ENCODE assay signal across 9 cellular contexts in the genomic region with DNA sequence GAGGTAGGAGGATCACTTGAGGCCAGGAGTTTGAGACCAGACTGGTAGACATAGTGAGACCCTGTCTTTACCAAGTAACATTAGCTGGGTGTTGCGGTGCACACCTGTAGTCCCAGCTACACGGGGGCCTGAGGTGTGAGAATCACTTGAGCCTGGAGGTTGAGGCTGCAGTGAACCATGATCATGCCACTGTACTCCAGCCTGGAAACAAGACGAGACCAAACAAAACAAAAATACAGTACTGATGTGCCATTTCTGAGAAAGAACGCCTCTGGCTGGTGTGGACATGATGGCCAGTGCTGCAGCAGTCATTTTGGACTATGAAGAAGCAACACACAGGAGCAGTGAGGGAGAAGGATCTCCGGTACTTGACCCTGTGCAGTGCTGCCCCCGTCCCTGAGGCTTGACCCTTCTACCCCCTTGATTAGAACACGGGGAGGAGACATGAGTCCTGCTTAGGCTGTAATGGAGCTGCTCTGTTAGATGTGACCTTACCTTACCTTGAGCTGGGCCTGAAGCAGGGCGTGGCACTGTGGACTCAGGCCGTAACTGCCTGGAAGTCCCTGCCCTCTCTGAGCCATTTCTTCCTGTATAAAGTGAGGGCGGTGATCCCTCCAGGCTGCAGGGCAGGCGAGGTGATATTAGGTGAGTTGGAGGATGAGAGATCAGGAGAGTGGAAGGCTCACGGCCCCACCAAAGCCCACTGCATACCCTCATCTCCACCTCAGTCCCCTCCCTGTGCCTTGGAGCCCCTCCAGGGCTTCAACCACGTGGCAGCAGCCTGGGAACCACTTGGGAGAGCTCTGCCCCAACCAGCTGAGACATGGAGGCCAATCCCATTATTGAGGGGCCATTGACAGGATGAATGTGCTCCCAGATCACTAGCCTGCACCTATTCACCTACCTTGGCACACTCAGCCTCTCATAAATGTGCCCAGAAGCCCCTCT. TPM values are rescaled to one million over a fixed set of nuclear protein-coding genes. Genes with fewer than 3 reads are reported as not detected.
DNase-seq lines count a peak whose midpoint lies in the region; ATAC-seq and TF ChIP-seq lines count a peak whose summit lies in the region.
"Had no signal": no experiment of that assay in that cellular context is flagged by ENCODE, and none has a peak within 500 bp of the region (broad histone marks: within the 10 kb centered on the region; RNA-seq: fewer than 3 reads in every experiment).

No MANE protein-coding gene starts in this region.

- TF ChIP-seq POLR2A in body of pancreas (IDR thresholded peaks at IDR 0.05), result no peak

- H3K4me1 ChIP-seq in body of pancreas, result peaks cover 30% of the 10 kb centered on the region

- H3K36me3 ChIP-seq in body of pancreas (replicated peaks in 1 of 2; ENCODE audit: insufficient read depth in 1 of 2, low read depth in 2 of 2), result peaks cover 18 to 24% of the 10 kb centered on the region in 2 donors

- WGBS in body of pancreas, 2 donors, result 70% methylated on average over 8 to 13 of the region's 13 CpGs

- no peaks in the 10 kb centered on the region for H3K9me3 Mint-ChIP-seq in activated CD4-positive, alpha-beta T cell treated with anti-CD3 and anti-CD28 coated beads for 36 hours (ENCODE audit: low read depth)

- intact Hi-C loops in activated CD4-positive, alpha-beta T cell treated with anti-CD3 and anti-CD28 coated beads for 36 hours (cut with DNase I, micrococcal nuclease), result no loop called here
- intact Hi-C loops in body of pancreas (cut with DNase I), result loop anchor here (5.0 kb wide), 1 partner anchor 72 kb away; no protein-coding TSS in a partner anchor

- H3K27ac Mint-ChIP-seq in activated CD4-positive, alpha-beta T cell treated with anti-CD3 and anti-CD28 coated beads for 36 hours, result peak overlapping the region; percentile 76

- no peaks in the 10 kb centered on the region for H3K9me3 ChIP-seq in body of pancreas

- POLR2A ChIA-PET in activated CD4-positive, alpha-beta T cell treated with anti-CD3 and anti-CD28 coated beads for 36 hours (lab: Charles Lee), result interaction anchor here (0.6 to 2.5 kb wide), 4 partner anchors 18 to 644 kb away, joined by 3 to 8 read pairs (median 5); a partner anchor contains a TSS

- peaks cover 24% of the 10 kb centered on the region for H3K4me1 Mint-ChIP-seq in activated CD4-positive, alpha-beta T cell treated with anti-CD3 and anti-CD28 coated beads for 36 hours

- no peak overlapping the region for H3K4me3 ChIP-seq in body of pancreas

- no peaks in the 10 kb centered on the region for H3K27me3 Mint-ChIP-seq in activated CD4-positive, alpha-beta T cell treated with anti-CD3 and anti-CD28 coated beads for 36 hours

- H3K4me3 Mint-ChIP-seq in activated CD4-positive, alpha-beta T cell treated with anti-CD3 and anti-CD28 coated beads for 36 hours, result no peak overlapping the region

- peaks cover 0 to 13% of the 10 kb centered on the region in 2 donors for H3K27me3 ChIP-seq in body of pancreas

- no peak overlapping the region for H3K27ac ChIP-seq in body of pancreas

- CTCF ChIA-PET in activated CD4-positive, alpha-beta T cell treated with anti-CD3 and anti-CD28 coated beads for 36 hours (lab: Charles Lee), result interaction anchor here (0.6 to 3.1 kb wide), 4 partner anchors 14 to 132 kb away, joined by 3 to 13 read pairs (median 4); a partner anchor contains a TSS

- no peak for DNase-seq in activated CD4-positive, alpha-beta T cell treated with anti-CD3 and anti-CD28 coated beads for 36 hours
- DNase-seq in activated CD4-positive, alpha-beta T cell treated with anti-CD3 and anti-CD28 coated beads, Interleukin-2, amount 50 U/mL, for 1 hour, result no peak
- peak; percentile 86 for DNase-seq in NCI-H82 (lab: John Stamatoyannopoulos, UW)
- DNase-seq in body of pancreas, result no peak
- DNase-seq in renal cortical epithelial cell (ENCODE audit: low read depth), result peak; percentile 19
- DNase-seq in nucleus accumbens (lab: John Stamatoyannopoulos, UW), result no peak
- DNase-seq in GM10266 (ENCODE audit: extremely low spot score), result no peak
- DNase-seq: NCI-H510A had no signal

- TF ChIP-seq CTCF in body of pancreas (IDR thresholded peaks at IDR 0.05) (no peak), GM10266 (IDR thresholded peaks at IDR 0.05; ENCODE audit: control insufficient read depth, insufficient read depth, low read depth, missing control alignments) (no peak)

- peak; percentile 39 for ATAC-seq in activated CD4-positive, alpha-beta T cell treated with anti-CD3 and anti-CD28 coated beads for 36 hours
- ATAC-seq in body of pancreas, result peak; percentile 28
- ATAC-seq in HG02623 (IDR thresholded peaks at IDR 0.05; ENCODE audit: unreplicated experiment), result no peak

- H3K36me3 Mint-ChIP-seq in activated CD4-positive, alpha-beta T cell treated with anti-CD3 and anti-CD28 coated beads for 36 hours (ENCODE audit: low read depth), result peaks cover 45% of the 10 kb centered on the region

RNA-seq across cellular contexts. Expression of a gene that starts 5.9 kb away (rescaled TPM):
- total RNA-seq in activated CD4-positive, alpha-beta T cell treated with anti-CD3 and anti-CD28 coated beads for 36 hours, result 1,000 to 10,000 TPM; 3,109 to 3,329 TPM
- 1,000 to 10,000 TPM; 1,158 to 1,588 TPM for total RNA-seq in body of pancreas
- 517 and 1,457 TPM in 2 replicates for total RNA-seq in renal cortical epithelial cell

RNA-seq across cellular contexts. Expression of a gene that starts 6.1 kb away (rescaled TPM):
- total RNA-seq in activated CD4-positive, alpha-beta T cell treated with anti-CD3 and anti-CD28 coated beads for 36 hours, result 1 to 10 TPM; 1.0 to 1.3 TPM
- total RNA-seq in body of pancreas, result not detected
- total RNA-seq in renal cortical epithelial cell, result not detected in 2 replicates

RNA-seq across cellular contexts. Expression of a gene that starts 17.9 kb away (rescaled TPM):
- 100 to 1,000 TPM; 174 to 180 TPM for total RNA-seq in activated CD4-positive, alpha-beta T cell treated with anti-CD3 and anti-CD28 coated beads for 36 hours
- total RNA-seq in body of pancreas (1 to 10 TPM; 2.0 to 3.1 TPM), renal cortical epithelial cell (2.3 and 3.7 TPM in 2 replicates)

RNA-seq across cellular contexts. Expression of a gene that starts 44.3 kb away (rescaled TPM):
- total RNA-seq in activated CD4-positive, alpha-beta T cell treated with anti-CD3 and anti-CD28 coated beads for 36 hours, result 1 to 10 TPM; 6.9 to 9.7 TPM
- total RNA-seq in body of pancreas, result not detected
- not detected in 2 replicates for total RNA-seq in renal cortical epithelial cell

Comparison
In these comparisons a context has a peak if more than half of its experiments do, and no peak if none do; other contexts are left out.
1. DNase-seq: peak in NCI-H82 (single experiment) and renal cortical epithelial cell (single experiment); none in activated CD4-positive, alpha-beta T cell treated with anti-CD3 and anti-CD28 coated beads for 36 hours (single experiment), activated CD4-positive, alpha-beta T cell treated with anti-CD3 and anti-CD28 coated beads, Interleukin-2, amount 50 U/mL, for 1 hour (single experiment), body of pancreas (0 of 4), nucleus accumbens (0 of 56) and GM10266 (single experiment).
2. RNA of a gene that starts 17.9 kb away (total RNA-seq): 174 to 180 TPM in activated CD4-positive, alpha-beta T cell treated with anti-CD3 and anti-CD28 coated beads for 36 hours; 2.3 to 3.7 TPM in renal cortical epithelial cell and 2.0 to 3.1 TPM in body of pancreas; every median in the first group is over 10 times any median in the second.